ENCODE assay signal across 19 cellular contexts in the genomic region with DNA sequence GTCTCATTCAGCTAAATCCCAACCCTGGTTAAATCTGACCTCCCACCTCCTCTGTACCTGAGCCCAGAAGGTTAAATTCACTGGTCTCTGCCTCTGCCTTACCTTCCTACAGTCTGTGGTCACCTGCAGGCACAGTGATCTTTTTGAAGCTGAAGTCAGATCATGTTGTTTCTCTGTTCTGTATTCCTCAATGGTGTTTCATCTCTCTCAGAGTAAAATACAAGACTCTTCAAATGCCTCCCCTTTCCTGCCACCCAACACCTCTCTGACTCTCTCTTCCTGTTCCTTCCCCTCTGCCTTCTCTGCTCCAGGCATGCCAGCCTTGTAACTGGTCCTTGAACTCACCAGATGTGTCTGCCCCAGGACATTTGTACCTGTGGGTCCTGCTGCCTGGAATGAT.
A peak's percentile ranks its signal among the peaks of the same experiment; 100 is the strongest.
DNase-seq lines count a peak whose midpoint lies in the region; ATAC-seq and TF ChIP-seq lines count a peak whose summit lies in the region.
"Had no signal": no experiment of that assay in that cellular context is flagged by ENCODE, and none has a peak within 500 bp of the region (broad histone marks: within the 10 kb centered on the region; RNA-seq: fewer than 3 reads in every experiment).

No MANE protein-coding gene starts in this region.

- POLR2A ChIA-PET in CD4-positive, alpha-beta T cell (lab: Charles Lee): interaction anchor here (0.6 to 1.2 kb wide), 4 partner anchors 40 to 231 kb away, joined by 3 to 5 read pairs (median 3); no protein-coding TSS in a partner anchor

- ATAC-seq in activated T-cell treated with anti-CD3 and anti-CD28 coated beads, Interleukin-2, amount 50 U/mL, for 72 hours (replicated peaks in 1 of 2): no peak
- peak; percentile 26 for ATAC-seq in CD4-positive, alpha-beta T cell (ENCODE audit: poor library complexity)
- ATAC-seq in activated T-helper 17 cell treated with anti-CD3 and anti-CD28 coated beads, Interleukin-2, amount 50 U/mL, for 72 hours (replicated peaks): no peak
- peak; percentile 48 to 50 for ATAC-seq in stimulated activated naive B cell treated with anti-CD40 and anti-IgM and Interleukin-4, amounts not matched to agents 10 μg/mL and 1 μg/mL and 100 μg/mL, for 72 hours (replicated peaks)

- TF ChIP-seq CTCF in CD4-positive, alpha-beta T cell (IDR thresholded peaks at IDR 0.05): no peak

- peak overlapping the region; percentile 79 for H3K27ac Mint-ChIP-seq in activated T-cell treated with anti-CD3 and anti-CD28 coated beads, Interleukin-2, amount 50 U/mL, for 72 hours
- peak overlapping the region; percentile 73 for H3K27ac Mint-ChIP-seq in CD4-positive, alpha-beta T cell
- peak overlapping the region; percentile 10 for H3K27ac Mint-ChIP-seq in activated T-helper 17 cell treated with anti-CD3 and anti-CD28 coated beads, Interleukin-2, amount 50 U/mL, for 72 hours
- no peak overlapping the region for H3K27ac Mint-ChIP-seq in stimulated activated naive B cell treated with anti-CD40 and anti-IgM and Interleukin-4, amounts not matched to agents 10 μg/mL and 1 μg/mL and 100 μg/mL, for 72 hours

- no peaks in the 10 kb centered on the region for H3K9me3 ChIP-seq in CD4-positive, alpha-beta T cell (ENCODE audit: control insufficient read depth, low read length)

- CTCF ChIA-PET in CD4-positive, alpha-beta T cell (lab: Charles Lee): no interaction called here

- H3K9me3 Mint-ChIP-seq in activated T-cell treated with anti-CD3 and anti-CD28 coated beads, Interleukin-2, amount 50 U/mL, for 72 hours: peaks cover 3 to 4% of the 10 kb centered on the region in 2 donors
- no peaks in the 10 kb centered on the region for H3K9me3 Mint-ChIP-seq in CD4-positive, alpha-beta T cell
- no peaks in the 10 kb centered on the region for H3K9me3 Mint-ChIP-seq in activated T-helper 17 cell treated with anti-CD3 and anti-CD28 coated beads, Interleukin-2, amount 50 U/mL, for 72 hours
- peaks cover 9 to 10% of the 10 kb centered on the region in 2 donors for H3K9me3 Mint-ChIP-seq in stimulated activated naive B cell treated with anti-CD40 and anti-IgM and Interleukin-4, amounts not matched to agents 10 μg/mL and 1 μg/mL and 100 μg/mL, for 72 hours

- H3K4me1 Mint-ChIP-seq in activated T-cell treated with anti-CD3 and anti-CD28 coated beads, Interleukin-2, amount 50 U/mL, for 72 hours (ENCODE audit: low read depth): peaks cover 36% of the 10 kb centered on the region
- H3K4me1 Mint-ChIP-seq in CD4-positive, alpha-beta T cell (ENCODE audit: low read depth): peaks cover 53% of the 10 kb centered on the region
- H3K4me1 Mint-ChIP-seq in activated T-helper 17 cell treated with anti-CD3 and anti-CD28 coated beads, Interleukin-2, amount 50 U/mL, for 72 hours: peaks cover 15% of the 10 kb centered on the region
- H3K4me1 Mint-ChIP-seq in stimulated activated naive B cell treated with anti-CD40 and anti-IgM and Interleukin-4, amounts not matched to agents 10 μg/mL and 1 μg/mL and 100 μg/mL, for 72 hours: peaks cover 16 to 22% of the 10 kb centered on the region in 2 donors

- intact Hi-C loops in CD4-positive, alpha-beta T cell (cut with DNase I, micrococcal nuclease): loop anchor here in 1 of 2 experiments (5.0 kb wide), 3 partner anchors 88 to 397 kb away; no protein-coding TSS in a partner anchor

- DNase-seq in activated T-cell treated with anti-CD3 and anti-CD28 coated beads, Interleukin-2, amount 50 U/mL, for 72 hours: no peak
- DNase-seq in activated T-cell treated with anti-CD3 and anti-CD28 coated beads, Interleukin-2, amount 50 U/mL, for 1 hour: no peak
- DNase-seq in CD4-positive, alpha-beta T cell: no peak
- DNase-seq in stimulated activated naive B cell treated with anti-CD40 and anti-IgM and Interleukin-4, amounts not matched to agents 10 μg/mL and 1 μg/mL and 100 μg/mL, for 72 hours: no peak
- DNase-seq in NCI-H748 treated with DMSO at 0.1 percent for 48 hours (lab: John Stamatoyannopoulos, UW) (no peak), 8988T (no peak)
- DNase-seq: DMS 273 treated with DMSO at 0.1 percent for 48 hours, DMS79, GF-D8, IMR-90, KG1, MM.1S, NCI-H1694, NCI-H2029 treated with DMSO at 0.1 percent for 48 hours, NCI-H446 treated with DMSO at 0.1 percent for 48 hours, NCI-H526 treated with DMSO at 0.1 percent for 48 hours, RPMI8226, SHP77 had no signal

- H3K4me3 Mint-ChIP-seq in activated T-cell treated with anti-CD3 and anti-CD28 coated beads, Interleukin-2, amount 50 U/mL, for 72 hours: no peak overlapping the region
- H3K4me3 Mint-ChIP-seq in CD4-positive, alpha-beta T cell: peak overlapping the region; percentile 3
- H3K4me3 Mint-ChIP-seq in activated T-helper 17 cell treated with anti-CD3 and anti-CD28 coated beads, Interleukin-2, amount 50 U/mL, for 72 hours: no peak overlapping the region
- no peak overlapping the region for H3K4me3 Mint-ChIP-seq in stimulated activated naive B cell treated with anti-CD40 and anti-IgM and Interleukin-4, amounts not matched to agents 10 μg/mL and 1 μg/mL and 100 μg/mL, for 72 hours

- no peaks in the 10 kb centered on the region for H3K27me3 Mint-ChIP-seq in activated T-cell treated with anti-CD3 and anti-CD28 coated beads, Interleukin-2, amount 50 U/mL, for 72 hours (ENCODE audit: low read depth)
- no peaks in the 10 kb centered on the region for H3K27me3 Mint-ChIP-seq in CD4-positive, alpha-beta T cell
- H3K27me3 Mint-ChIP-seq in activated T-helper 17 cell treated with anti-CD3 and anti-CD28 coated beads, Interleukin-2, amount 50 U/mL, for 72 hours: no peaks in the 10 kb centered on the region
- H3K27me3 Mint-ChIP-seq in stimulated activated naive B cell treated with anti-CD40 and anti-IgM and Interleukin-4, amounts not matched to agents 10 μg/mL and 1 μg/mL and 100 μg/mL, for 72 hours: peaks cover 7 to 9% of the 10 kb centered on the region in 2 donors

- peaks cover 0 to 4% of the 10 kb centered on the region in 2 donors for H3K36me3 Mint-ChIP-seq in activated T-cell treated with anti-CD3 and anti-CD28 coated beads, Interleukin-2, amount 50 U/mL, for 72 hours (ENCODE audit: insufficient read depth in 2 of 2)
- H3K36me3 Mint-ChIP-seq in CD4-positive, alpha-beta T cell (ENCODE audit: low read depth): no peaks in the 10 kb centered on the region
- no peaks in the 10 kb centered on the region for H3K36me3 Mint-ChIP-seq in activated T-helper 17 cell treated with anti-CD3 and anti-CD28 coated beads, Interleukin-2, amount 50 U/mL, for 72 hours (ENCODE audit: low read depth)
- peaks cover 12 to 14% of the 10 kb centered on the region in 2 donors for H3K36me3 Mint-ChIP-seq in stimulated activated naive B cell treated with anti-CD40 and anti-IgM and Interleukin-4, amounts not matched to agents 10 μg/mL and 1 μg/mL and 100 μg/mL, for 72 hours

- no peaks in the 10 kb centered on the region for H3K27me3 ChIP-seq in CD4-positive, alpha-beta T cell (ENCODE audit: control insufficient read depth, insufficient read depth, low read length)

- H3K27ac ChIP-seq in CD4-positive, alpha-beta T cell (ENCODE audit: low read depth, low read length): no peak overlapping the region

Comparison
In these comparisons a context has a peak if more than half of its experiments do, and no peak if none do; other contexts are left out.
1. ATAC-seq: peak in CD4-positive, alpha-beta T cell (single experiment) and stimulated activated naive B cell treated with anti-CD40 and anti-IgM and Interleukin-4, amounts not matched to agents 10 μg/mL and 1 μg/mL and 100 μg/mL, for 72 hours (2 of 2); none in activated T-cell treated with anti-CD3 and anti-CD28 coated beads, Interleukin-2, amount 50 U/mL, for 72 hours (0 of 2) and activated T-helper 17 cell treated with anti-CD3 and anti-CD28 coated beads, Interleukin-2, amount 50 U/mL, for 72 hours (single experiment).